19 cellular contexts compared by ENCODE assay signal in the genomic region with DNA sequence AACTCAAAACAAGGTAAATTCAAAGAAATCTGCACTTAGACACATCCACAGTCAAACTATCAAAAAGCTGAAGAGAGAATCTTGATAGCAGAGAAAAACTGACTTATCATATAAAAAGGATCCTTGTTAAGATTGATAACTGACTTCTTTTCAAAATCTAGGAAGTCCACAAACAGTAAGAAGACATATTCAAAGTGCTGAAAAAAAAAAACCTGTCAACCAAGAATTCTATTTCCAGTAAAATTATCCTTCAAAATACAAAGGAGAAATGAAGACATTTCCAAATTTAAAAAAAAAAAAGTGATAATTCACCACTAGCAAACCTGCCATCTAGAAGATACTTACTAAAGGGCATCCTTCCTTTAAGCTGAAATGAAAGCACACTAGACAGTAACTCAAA. TPM values are rescaled to one million over a fixed set of nuclear protein-coding genes. Genes with fewer than 3 reads are reported as not detected.
A peak's percentile ranks its signal among the peaks of the same experiment; 100 is the strongest.
DNase-seq lines count a peak whose midpoint lies in the region; ATAC-seq, FAIRE-seq and TF ChIP-seq lines count a peak whose summit lies in the region.
"Had no signal": no experiment of that assay in that cellular context is flagged by ENCODE, and none has a peak within 500 bp of the region (broad histone marks: within the 10 kb centered on the region; RNA-seq: fewer than 3 reads in every experiment).

No MANE protein-coding gene starts in this region.

- H3K4me3 ChIP-seq in HEK293 (ENCODE audit: low read depth, low read length) (no peak overlapping the region), right atrium auricular region (no peak overlapping the region), left lung (no peak overlapping the region)
- H3K4me3 ChIP-seq: A549; BLaER1 treated with 17β-estradiol and CSF1 and Interleukin-3, amounts not matched to agents 10 nM and 100 nM had no signal

- TF ChIP-seq CTCF in 22Rv1 (IDR thresholded peaks at IDR 0.05), result no peak
- no peak for TF ChIP-seq CTCF in HEK293 (tag by site-specific recombination; IDR thresholded peaks at IDR 0.05)
- no peak for TF ChIP-seq CTCF in right atrium auricular region (IDR thresholded peaks at IDR 0.05)
- TF ChIP-seq CTCF in left lung (IDR thresholded peaks at IDR 0.05), result no peak

- H3K9me3 ChIP-seq in HEK293 (ENCODE audit: control insufficient read depth, insufficient read depth, low read depth, low read length) (no peaks in the 10 kb centered on the region), right atrium auricular region (peaks cover 7 to 21% of the 10 kb centered on the region in 2 donors), left lung (peaks cover 5 to 16% of the 10 kb centered on the region in 2 donors)
- H3K9me3 ChIP-seq: A549, Caco-2 had no signal

- H3K36me3 ChIP-seq in HEK293 (ENCODE audit: control insufficient read depth in 2 of 2, insufficient read depth in 1 of 2, low read length in 2 of 2) (peaks cover 0 to 10% of the 10 kb centered on the region in 2 experiments; a peak in 1 of 3 replicates), right atrium auricular region (peaks cover 10% of the 10 kb centered on the region), left lung (peaks cover 0 to 18% of the 10 kb centered on the region in 2 donors)

- POLR2A ChIA-PET in HEK293 (lab: Yijun Ruan, JAX), result no interaction called here

- H3K27me3 ChIP-seq in right atrium auricular region (no peaks in the 10 kb centered on the region), left lung (no peaks in the 10 kb centered on the region)
- H3K27me3 ChIP-seq: BLaER1 treated with 17β-estradiol and CSF1 and Interleukin-3, amounts not matched to agents 10 nM and 100 nM had no signal

- FAIRE-seq in frontal cortex (lab: Jason Lieb, UNC), result peak; percentile 13
- FAIRE-seq: A549, D721Med, GM12891, GM19239 had no signal

- ATAC-seq in left lung, result no peak
- ATAC-seq: A549; CD8-positive, alpha-beta T cell had no signal

- DNase-seq in frontal cortex (ENCODE audit: low spot score in 2 of 2), result no peak
- no peak for DNase-seq in right atrium auricular region (ENCODE audit: low spot score)
- no peak for DNase-seq in stimulated activated CD4-positive, alpha-beta T cell treated with anti-CD3 and anti-CD28 coated beads, Interleukin-15, amount 100 ng/mL, for 24 hours
- no peak for DNase-seq in left lung
- DNase-seq: AML-193; Caco-2; Calu3; CD4-positive, alpha-beta T cell; CD8-positive, alpha-beta T cell; DMS79 treated with DMSO at 0.1 percent for 48 hours; GF-D8 had no signal

- CTCF ChIA-PET in HEK293 (lab: Yijun Ruan, JAX), result interaction anchor here (0.5 kb wide), 1 partner anchor 381 kb away, joined by 3 read pairs; no protein-coding TSS in a partner anchor

- H3K27ac ChIP-seq in 22Rv1 (peak overlapping the region; percentile 80; the same call in 1 of the 2 replicates), HEK293 (ENCODE audit: extremely low read depth, low read depth, low read length) (no peak overlapping the region), right atrium auricular region (no peak overlapping the region), left lung (no peak overlapping the region)
- H3K27ac ChIP-seq: A549; BLaER1 treated with 17β-estradiol and CSF1 and Interleukin-3, amounts not matched to agents 10 nM and 100 nM; C4-2B had no signal

- H3K4me1 ChIP-seq in HEK293 (ENCODE audit: control insufficient read depth, insufficient read depth, low read length) (no peaks in the 10 kb centered on the region), right atrium auricular region (peaks cover 0 to 3% of the 10 kb centered on the region in 2 donors), left lung (no peaks in the 10 kb centered on the region)

- intact Hi-C loops in left lung (cut with DNase I), result no loop called here

TF ChIP-seq in HEK293, 187 proteins besides CTCF, POLR2A, EP300 and RAD21:
- TF ChIP-seq SP2 (tag by site-specific recombination; IDR thresholded peaks at IDR 0.05), result no peak
- TF ChIP-seq, protein P1, sequence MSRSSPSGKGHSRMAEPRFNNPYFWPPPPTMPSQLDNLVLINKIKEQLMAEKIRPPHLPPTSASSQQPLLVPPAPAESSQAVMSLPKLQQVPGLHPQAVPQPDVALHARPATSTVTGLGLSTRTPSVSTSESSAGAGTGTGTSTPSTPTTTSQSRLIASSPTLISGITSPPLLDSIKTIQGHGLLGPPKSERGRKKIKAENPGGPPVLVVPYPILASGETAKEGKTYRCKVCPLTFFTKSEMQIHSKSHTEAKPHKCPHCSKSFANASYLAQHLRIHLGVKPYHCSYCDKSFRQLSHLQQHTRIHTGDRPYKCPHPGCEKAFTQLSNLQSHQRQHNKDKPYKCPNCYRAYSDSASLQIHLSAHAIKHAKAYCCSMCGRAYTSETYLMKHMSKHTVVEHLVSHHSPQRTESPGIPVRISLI (tag by site-specific recombination; IDR thresholded peaks at IDR 0.05), result 0 out of 2 replicates have a peak, but pooled peaks have one; percentile 54
- no peak for TF ChIP-seq ZNF791 (tag by site-specific recombination; IDR thresholded peaks at IDR 0.05)
- TF ChIP-seq SETDB1 (IDR thresholded peaks at IDR 0.05; ENCODE audit: insufficient read length, low read length), result peak; percentile 84

RNA-seq across cellular contexts. Expression of gene VWA8, which starts 15.0 kb away (rescaled TPM):
- total RNA-seq in frontal cortex (49.3 TPM), right atrium auricular region (10 to 100 TPM; 25.9 to 32.8 TPM), left lung (10 to 100 TPM; 18.5 to 24.4 TPM)
